ENCODE assay signal across 1 cellular context in genomic region chr3:132596816-132597433, GRCh38.
TF ChIP-seq lines count a peak whose summit lies in the region.

Gene ACKR4, plus strand, starts transcription at chr3:132597270. Its CDS starts 3,128 bp downstream, at chr3:132600398.

TF ChIP-seq in GM12878, 131 proteins besides CTCF, POLR2A, EP300 and RAD21:
- no peak for TF ChIP-seq PML (IDR thresholded peaks at IDR 0.05; ENCODE audit: low read length)
- TF ChIP-seq TARDBP (IDR thresholded peaks at IDR 0.05; ENCODE audit: borderline replicate concordance), result no peak
- no peak for TF ChIP-seq NKRF (conservative IDR thresholded peaks at IDR 0.05)
